In genomic region chr19:57656346-57656745, GRCh38 we compare ENCODE assay signal across 33 cellular contexts. TPM values are rescaled to one million over a fixed set of nuclear protein-coding genes. Genes with fewer than 3 reads are reported as not detected.
"Had no signal": no experiment of that assay in that cellular context is flagged by ENCODE, and none has a peak within 500 bp of the region (broad histone marks: within the 10 kb centered on the region; RNA-seq: fewer than 3 reads in every experiment).

No MANE protein-coding gene starts in this region.

- H3K36me3 ChIP-seq: adrenal gland, brain microvascular endothelial cell, cardiac muscle cell, MG63, Peyer's patch, SJSA1 had no signal

- H3K4me3 Mint-ChIP-seq: activated CD4-positive, alpha-beta T cell treated with anti-CD3 and anti-CD28 coated beads, Interleukin-2, amount 10 ng/mL, durations not matched to agents 24 days and 14 days; activated CD8-positive, alpha-beta T cell treated with anti-CD3 and anti-CD28 coated beads for 36 hours; activated T-cell treated with anti-CD3 and anti-CD28 coated beads, Interleukin-2, amount 50 U/mL, for 72 hours; activated T-helper 17 cell treated with anti-CD3 and anti-CD28 coated beads, Interleukin-2, amount 50 U/mL, for 72 hours; T-helper 1 cell treated with Interleukin-12 subunit alpha and Interleukin-12 subunit beta and Interleukin-4 antibody, amounts not matched to agents 30 μg/mL and 1 μg/mL, for 36 hours; T-helper 2 cell treated with Interferon-gamma antibody and Interleukin-4, amounts not matched to agents 5 μg/mL and 100 μg/mL, for 36 hours had no signal

- H3K4me3 ChIP-seq: adrenal gland, cardiac muscle cell, MG63, Peyer's patch, SJSA1 had no signal

- FAIRE-seq: TTC549 had no signal

- ATAC-seq: activated CD8-positive, alpha-beta T cell treated with anti-CD3 and anti-CD28 coated beads for 36 hours; activated T-cell treated with anti-CD3 and anti-CD28 coated beads, Interleukin-2, amount 50 U/mL, for 72 hours; activated T-helper 17 cell treated with anti-CD3 and anti-CD28 coated beads, Interleukin-2, amount 50 U/mL, for 72 hours had no signal

- DNase-seq: activated CD4-positive, alpha-beta T cell treated with anti-CD3 and anti-CD28 coated beads, Interleukin-2, amount 10 ng/mL, durations not matched to agents 24 days and 14 days; activated CD4-positive, alpha-beta T cell treated with anti-CD3 and anti-CD28 coated beads, Interleukin-2, amount 50 U/mL, for 4 hours; activated CD8-positive, alpha-beta T cell treated with anti-CD3 and anti-CD28 coated beads for 36 hours; activated effector memory CD4-positive, alpha-beta T cell treated with anti-CD3 and anti-CD28 coated beads, Interleukin-2, amount 50 U/mL, for 16 hours; activated naive CD4-positive, alpha-beta T cell; activated naive CD4-positive, alpha-beta T cell treated with anti-CD3 and anti-CD28 coated beads, Interleukin-2, amount 50 U/mL, for 16 hours; activated T-cell treated with anti-CD3 and anti-CD28 coated beads, Interleukin-2, amount 50 U/mL, for 1 hour; activated T-cell treated with anti-CD3 and anti-CD28 coated beads, Interleukin-2, amount 50 U/mL, for 72 hours; adrenal gland; brain microvascular endothelial cell; Karpas-422; KBM-7; MG63; NCI-H1048; NCI-H1105 treated with DMSO at 0.1 percent for 48 hours; NCI-H1436; NCI-H1694; NCI-H1930; NCI-H2081 treated with DMSO at 0.1 percent for 48 hours; NCI-H345; NCI-H524 treated with DMSO at 0.1 percent for 48 hours; Peyer's patch; RPMI8226; SHP77 treated with DMSO at 0.1 percent for 48 hours; SK-N-SH had no signal

- H3K9ac ChIP-seq: SK-N-SH had no signal

- H3K4me1 ChIP-seq: adrenal gland, Peyer's patch, SJSA1 had no signal

- H3K27ac ChIP-seq: adrenal gland, brain microvascular endothelial cell, cardiac muscle cell, Peyer's patch, SJSA1 had no signal

- H3K27me3 Mint-ChIP-seq: activated CD4-positive, alpha-beta T cell treated with anti-CD3 and anti-CD28 coated beads, Interleukin-2, amount 10 ng/mL, durations not matched to agents 24 days and 14 days had no signal

- H3K27ac Mint-ChIP-seq: activated CD4-positive, alpha-beta T cell treated with anti-CD3 and anti-CD28 coated beads, Interleukin-2, amount 10 ng/mL, durations not matched to agents 24 days and 14 days; activated CD8-positive, alpha-beta T cell treated with anti-CD3 and anti-CD28 coated beads for 36 hours; activated T-cell treated with anti-CD3 and anti-CD28 coated beads, Interleukin-2, amount 50 U/mL, for 72 hours; activated T-helper 17 cell treated with anti-CD3 and anti-CD28 coated beads, Interleukin-2, amount 50 U/mL, for 72 hours; T-helper 1 cell treated with Interleukin-12 subunit alpha and Interleukin-12 subunit beta and Interleukin-4 antibody, amounts not matched to agents 30 μg/mL and 1 μg/mL, for 36 hours; T-helper 2 cell treated with Interferon-gamma antibody and Interleukin-4, amounts not matched to agents 5 μg/mL and 100 μg/mL, for 36 hours had no signal

- H3K27me3 ChIP-seq: adrenal gland, brain microvascular endothelial cell, Peyer's patch, SJSA1 had no signal

- H3K4me2 ChIP-seq: SK-N-SH had no signal

- H3K9me3 ChIP-seq: adrenal gland, MG63, SK-N-SH had no signal

RNA-seq across cellular contexts. Expression of gene ZSCAN4, which starts 12.4 kb away (rescaled TPM):
- total RNA-seq: activated CD4-positive, alpha-beta T cell treated with anti-CD3 and anti-CD28 coated beads, Interleukin-2, amount 10 ng/mL, durations not matched to agents 24 days and 14 days; activated CD8-positive, alpha-beta memory T cell treated with anti-CD3 and anti-CD28 coated beads for 36 hours; activated CD8-positive, alpha-beta T cell treated with anti-CD3 and anti-CD28 coated beads for 36 hours; activated T-cell treated with anti-CD3 and anti-CD28 coated beads, Interleukin-2, amount 50 U/mL, for 72 hours; activated T-helper 17 cell treated with anti-CD3 and anti-CD28 coated beads, Interleukin-2, amount 50 U/mL, for 72 hours; cardiac muscle cell; NCI-H460; Peyer's patch; SJSA1 had no signal
- polyA plus RNA-seq: cardiac muscle cell, SK-N-SH had no signal

RNA-seq across cellular contexts. Expression of gene ZNF154, which starts 52.7 kb away (rescaled TPM):
- total RNA-seq: NCI-H460 had no signal
- polyA plus RNA-seq: SK-N-SH had no signal
